Comparison of ENCODE assay signal across 22 cellular contexts in the genomic region with DNA sequence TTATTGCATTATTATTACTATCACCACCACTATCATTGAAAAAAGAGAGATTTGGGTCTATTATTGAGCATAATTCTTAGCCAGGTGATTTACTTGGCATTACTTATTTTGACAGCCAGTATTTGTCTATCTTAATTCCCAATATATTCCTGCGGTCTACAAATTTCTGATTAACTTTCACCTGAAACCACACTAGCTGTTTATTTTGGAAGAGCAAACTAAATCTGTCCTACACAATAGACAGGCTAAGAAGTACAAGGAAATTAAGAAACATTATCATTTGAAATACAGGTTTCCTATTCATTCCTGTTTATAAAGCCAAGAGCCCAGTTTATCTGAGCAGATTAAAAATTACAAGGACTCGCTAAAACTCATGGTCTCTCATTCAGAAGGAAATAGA. TPM values are rescaled to one million over a fixed set of nuclear protein-coding genes. Genes with fewer than 3 reads are reported as not detected.
DNase-seq lines count a peak whose midpoint lies in the region; ATAC-seq and TF ChIP-seq lines count a peak whose summit lies in the region.
"Had no signal": no experiment of that assay in that cellular context is flagged by ENCODE, and none has a peak within 500 bp of the region (broad histone marks: within the 10 kb centered on the region; RNA-seq: fewer than 3 reads in every experiment).

No MANE protein-coding gene starts in this region.

- H3K4me3 Mint-ChIP-seq in activated CD4-positive, alpha-beta T cell treated with anti-CD3 and anti-CD28 coated beads for 36 hours: peak overlapping the region; percentile 57
- no peak overlapping the region for H3K4me3 Mint-ChIP-seq in CD4-positive, alpha-beta T cell
- H3K4me3 Mint-ChIP-seq in activated T-helper 1 cell treated with anti-CD3 and anti-CD28 coated beads, Interleukin-12 subunit alpha, Interleukin-12 subunit beta, Interleukin-2, Interleukin-4 antibody, amounts not matched to agents 30 ng/mL and 10 ng/mL and 1 ng/mL, durations not matched to agents 14 hours and 24 hours and 36 hours: peak overlapping the region; percentile 52

- POLR2A ChIA-PET in activated CD4-positive, alpha-beta T cell treated with anti-CD3 and anti-CD28 coated beads for 36 hours (lab: Charles Lee): no interaction called here
- POLR2A ChIA-PET in CD4-positive, alpha-beta T cell (lab: Charles Lee): no interaction called here

- ATAC-seq in activated CD4-positive, alpha-beta T cell treated with anti-CD3 and anti-CD28 coated beads for 36 hours: no peak
- no peak for ATAC-seq in CD4-positive, alpha-beta T cell (ENCODE audit: poor library complexity)
- peak; percentile 51 for ATAC-seq in left lobe of liver
- ATAC-seq in GM21381 (IDR thresholded peaks at IDR 0.05; ENCODE audit: unreplicated experiment): no peak
- ATAC-seq: body of pancreas, left lung, Right ventricle myocardium inferior had no signal

- intact Hi-C loops in activated CD4-positive, alpha-beta T cell treated with anti-CD3 and anti-CD28 coated beads for 36 hours (cut with DNase I, micrococcal nuclease): loop anchor here (1.0 to 10.0 kb wide), 4 partner anchors 15 to 1029 kb away; no protein-coding TSS in a partner anchor
- intact Hi-C loops in CD4-positive, alpha-beta T cell (cut with DNase I, micrococcal nuclease): no loop called here
- intact Hi-C loops in activated T-helper 1 cell treated with anti-CD3 and anti-CD28 coated beads, Interleukin-12 subunit alpha, Interleukin-12 subunit beta, Interleukin-2, Interleukin-4 antibody, amounts not matched to agents 30 ng/mL and 10 ng/mL and 1 ng/mL, durations not matched to agents 14 hours and 24 hours and 36 hours (cut with micrococcal nuclease): loop anchor here (1.0 kb wide), 5 partner anchors 10 to 126 kb away; no protein-coding TSS in a partner anchor

- H3K4me1 Mint-ChIP-seq in activated CD4-positive, alpha-beta T cell treated with anti-CD3 and anti-CD28 coated beads for 36 hours: peaks cover 69% of the 10 kb centered on the region
- H3K4me1 Mint-ChIP-seq in CD4-positive, alpha-beta T cell (ENCODE audit: low read depth): peaks cover 31% of the 10 kb centered on the region
- peaks cover 64% of the 10 kb centered on the region for H3K4me1 Mint-ChIP-seq in activated T-helper 1 cell treated with anti-CD3 and anti-CD28 coated beads, Interleukin-12 subunit alpha, Interleukin-12 subunit beta, Interleukin-2, Interleukin-4 antibody, amounts not matched to agents 30 ng/mL and 10 ng/mL and 1 ng/mL, durations not matched to agents 14 hours and 24 hours and 36 hours (ENCODE audit: low read depth)

- peak overlapping the region; percentile 98 for H3K27ac Mint-ChIP-seq in activated CD4-positive, alpha-beta T cell treated with anti-CD3 and anti-CD28 coated beads for 36 hours
- peak overlapping the region; percentile 27 for H3K27ac Mint-ChIP-seq in CD4-positive, alpha-beta T cell
- H3K27ac Mint-ChIP-seq in activated T-helper 1 cell treated with anti-CD3 and anti-CD28 coated beads, Interleukin-12 subunit alpha, Interleukin-12 subunit beta, Interleukin-2, Interleukin-4 antibody, amounts not matched to agents 30 ng/mL and 10 ng/mL and 1 ng/mL, durations not matched to agents 14 hours and 24 hours and 36 hours: peak overlapping the region; percentile 97

- no peak overlapping the region for H3K27ac ChIP-seq in CD4-positive, alpha-beta T cell (ENCODE audit: low read depth, low read length)
- H3K27ac ChIP-seq: adrenal gland, body of pancreas, left lung, neutrophil, sigmoid colon, WERI-Rb-1 had no signal

- no peak for DNase-seq in activated CD4-positive, alpha-beta T cell treated with anti-CD3 and anti-CD28 coated beads for 36 hours
- DNase-seq in activated CD4-positive, alpha-beta T cell treated with anti-CD3 and anti-CD28 coated beads for 1 hour: no peak
- no peak for DNase-seq in CD4-positive, alpha-beta T cell
- DNase-seq in activated T-helper 1 cell treated with anti-CD3 and anti-CD28 coated beads, Interleukin-12 subunit alpha, Interleukin-12 subunit beta, Interleukin-2, Interleukin-4 antibody, amounts not matched to agents 30 ng/mL and 10 ng/mL and 1 ng/mL, durations not matched to agents 14 hours and 24 hours and 36 hours (ENCODE audit: low spot score): no peak
- DNase-seq in left lobe of liver (ENCODE audit: low spot score): no peak
- DNase-seq in HuH-7.5 (ENCODE audit: low spot score): no peak
- DNase-seq in SIG-M5 (lab: John Stamatoyannopoulos, UW): no peak
- DNase-seq: adrenal gland, body of pancreas, H7, left lung, mesendoderm, NCI-H1105 treated with DMSO at 0.1 percent for 48 hours, NCI-H2029, NCI-H524 treated with DMSO at 0.1 percent for 48 hours, sigmoid colon, T1000, trophoblast cell, WERI-Rb-1 had no signal

- no peaks in the 10 kb centered on the region for H3K36me3 Mint-ChIP-seq in activated CD4-positive, alpha-beta T cell treated with anti-CD3 and anti-CD28 coated beads for 36 hours (ENCODE audit: low read depth)
- no peaks in the 10 kb centered on the region for H3K36me3 Mint-ChIP-seq in CD4-positive, alpha-beta T cell (ENCODE audit: low read depth)
- peaks cover 18% of the 10 kb centered on the region for H3K36me3 Mint-ChIP-seq in activated T-helper 1 cell treated with anti-CD3 and anti-CD28 coated beads, Interleukin-12 subunit alpha, Interleukin-12 subunit beta, Interleukin-2, Interleukin-4 antibody, amounts not matched to agents 30 ng/mL and 10 ng/mL and 1 ng/mL, durations not matched to agents 14 hours and 24 hours and 36 hours (ENCODE audit: low read depth)

- H3K27me3 ChIP-seq in CD4-positive, alpha-beta T cell (ENCODE audit: control insufficient read depth, insufficient read depth, low read length): no peaks in the 10 kb centered on the region
- H3K27me3 ChIP-seq: adrenal gland, body of pancreas, left lung, neutrophil, sigmoid colon had no signal

- no peaks in the 10 kb centered on the region for H3K9me3 Mint-ChIP-seq in activated CD4-positive, alpha-beta T cell treated with anti-CD3 and anti-CD28 coated beads for 36 hours (ENCODE audit: low read depth)
- H3K9me3 Mint-ChIP-seq in CD4-positive, alpha-beta T cell: no peaks in the 10 kb centered on the region
- H3K9me3 Mint-ChIP-seq in activated T-helper 1 cell treated with anti-CD3 and anti-CD28 coated beads, Interleukin-12 subunit alpha, Interleukin-12 subunit beta, Interleukin-2, Interleukin-4 antibody, amounts not matched to agents 30 ng/mL and 10 ng/mL and 1 ng/mL, durations not matched to agents 14 hours and 24 hours and 36 hours: no peaks in the 10 kb centered on the region

- no peaks in the 10 kb centered on the region for H3K27me3 Mint-ChIP-seq in activated CD4-positive, alpha-beta T cell treated with anti-CD3 and anti-CD28 coated beads for 36 hours
- no peaks in the 10 kb centered on the region for H3K27me3 Mint-ChIP-seq in CD4-positive, alpha-beta T cell
- no peaks in the 10 kb centered on the region for H3K27me3 Mint-ChIP-seq in activated T-helper 1 cell treated with anti-CD3 and anti-CD28 coated beads, Interleukin-12 subunit alpha, Interleukin-12 subunit beta, Interleukin-2, Interleukin-4 antibody, amounts not matched to agents 30 ng/mL and 10 ng/mL and 1 ng/mL, durations not matched to agents 14 hours and 24 hours and 36 hours (ENCODE audit: insufficient read depth)

- CTCF ChIA-PET in activated CD4-positive, alpha-beta T cell treated with anti-CD3 and anti-CD28 coated beads for 36 hours (lab: Charles Lee): no interaction called here
- CTCF ChIA-PET in CD4-positive, alpha-beta T cell (lab: Charles Lee): interaction anchor here (0.6 kb wide), 1 partner anchor 126 kb away, joined by 3 read pairs; no protein-coding TSS in a partner anchor

- TF ChIP-seq CTCF in CD4-positive, alpha-beta T cell (IDR thresholded peaks at IDR 0.05): no peak

- no peaks in the 10 kb centered on the region for H3K9me3 ChIP-seq in CD4-positive, alpha-beta T cell (ENCODE audit: control insufficient read depth, low read length)
- H3K9me3 ChIP-seq: adrenal gland, body of pancreas, left lung, neutrophil, sigmoid colon had no signal

RNA-seq across cellular contexts. Expression of gene LYST, which starts 6.9 kb away (rescaled TPM):
- total RNA-seq in activated CD4-positive, alpha-beta T cell treated with anti-CD3 and anti-CD28 coated beads for 36 hours: 10 to 100 TPM; 28.1 to 32.3 TPM
- 10 to 100 TPM; 24.9 to 26.8 TPM for total RNA-seq in CD4-positive, alpha-beta T cell
- total RNA-seq in activated T-helper 1 cell treated with anti-CD3 and anti-CD28 coated beads, Interleukin-12 subunit alpha, Interleukin-12 subunit beta, Interleukin-2, Interleukin-4 antibody, amounts not matched to agents 30 ng/mL and 10 ng/mL and 1 ng/mL, durations not matched to agents 14 hours and 24 hours and 36 hours: 144 and 145 TPM in 2 replicates
- 12.2 TPM for total RNA-seq in left lobe of liver

Comparison
In these comparisons a context has a peak if more than half of its experiments do, and no peak if none do; other contexts are left out.
1. H3K27ac Mint-ChIP-seq: peak in every context shown above with its lines; median percentile 98 in activated CD4-positive, alpha-beta T cell treated with anti-CD3 and anti-CD28 coated beads for 36 hours; 97 in activated T-helper 1 cell treated with anti-CD3 and anti-CD28 coated beads, Interleukin-12 subunit alpha, Interleukin-12 subunit beta, Interleukin-2, Interleukin-4 antibody, amounts not matched to agents 30 ng/mL and 10 ng/mL and 1 ng/mL, durations not matched to agents 14 hours and 24 hours and 36 hours; 27 in CD4-positive, alpha-beta T cell.
2. intact Hi-C loops: an anchor here in activated CD4-positive, alpha-beta T cell treated with anti-CD3 and anti-CD28 coated beads for 36 hours (1.0 to 10.0 kb wide) and activated T-helper 1 cell treated with anti-CD3 and anti-CD28 coated beads, Interleukin-12 subunit alpha, Interleukin-12 subunit beta, Interleukin-2, Interleukin-4 antibody, amounts not matched to agents 30 ng/mL and 10 ng/mL and 1 ng/mL, durations not matched to agents 14 hours and 24 hours and 36 hours (1.0 kb wide); none called in CD4-positive, alpha-beta T cell.